12 cellular contexts compared by ENCODE assay signal in the genomic region with DNA sequence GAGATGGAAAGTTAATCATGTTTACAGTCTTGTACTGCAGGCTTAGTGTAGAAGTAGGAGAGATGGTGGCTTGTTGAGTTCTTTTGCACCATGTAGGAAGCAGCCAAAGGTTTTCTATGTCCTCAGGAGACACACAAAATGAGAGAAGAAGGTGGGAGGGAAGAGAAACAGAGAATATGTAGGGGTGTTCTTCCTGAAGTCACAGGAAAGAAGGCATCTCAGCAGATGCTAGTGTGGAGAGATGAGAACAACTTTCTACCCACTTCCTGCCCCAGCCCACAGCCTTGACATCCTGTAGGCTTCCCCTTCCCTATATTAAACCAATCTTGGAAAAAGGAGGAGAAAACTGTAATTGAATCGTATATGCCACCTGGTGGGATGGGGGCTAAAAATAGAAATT.
DNase-seq lines count a peak whose midpoint lies in the region; ATAC-seq lines count a peak whose summit lies in the region.
"Had no signal": no experiment of that assay in that cellular context is flagged by ENCODE, and none has a peak within 500 bp of the region (broad histone marks: within the 10 kb centered on the region; RNA-seq: fewer than 3 reads in every experiment).

No MANE protein-coding gene starts in this region.

- H3K27ac Mint-ChIP-seq in memory B cell, result peak overlapping the region; percentile 22
- H3K27ac Mint-ChIP-seq: mesothelial cell of epicardium had no signal

- H3K27me3 Mint-ChIP-seq in memory B cell, result no peaks in the 10 kb centered on the region

- no peaks in the 10 kb centered on the region for H3K36me3 Mint-ChIP-seq in memory B cell

- ATAC-seq in GM18511 (IDR thresholded peaks at IDR 0.05; ENCODE audit: unreplicated experiment), result peak; percentile 62
- peak; percentile 67 for ATAC-seq in GM21390 (IDR thresholded peaks at IDR 0.05; ENCODE audit: unreplicated experiment)
- peak; percentile 53 for ATAC-seq in HG03139 (IDR thresholded peaks at IDR 0.05; ENCODE audit: unreplicated experiment)
- peak; percentile 37 for ATAC-seq in memory B cell (ENCODE audit: low read depth)
- ATAC-seq in HG03045 (IDR thresholded peaks at IDR 0.05; ENCODE audit: unreplicated experiment), result no peak
- ATAC-seq: HCT116 had no signal

- no peak overlapping the region for H3K4me3 Mint-ChIP-seq in memory B cell
- H3K4me3 Mint-ChIP-seq: mesothelial cell of epicardium had no signal

- H3K9me3 Mint-ChIP-seq in memory B cell, result no peaks in the 10 kb centered on the region

- DNase-seq in memory B cell (ENCODE audit: low spot score in 2 of 2) (no peak), NCI-H69 (lab: John Stamatoyannopoulos, UW) (no peak)
- DNase-seq in activated CD4-positive, CD25-positive, alpha-beta regulatory T cell (lab: John Stamatoyannopoulos, UW), result no peak
- DNase-seq: GDM1, KG1, Right ventricle myocardium superior had no signal

- peaks cover 12% of the 10 kb centered on the region for H3K4me1 Mint-ChIP-seq in memory B cell
